ENCODE assay signal across 8 cellular contexts in the genomic region with DNA sequence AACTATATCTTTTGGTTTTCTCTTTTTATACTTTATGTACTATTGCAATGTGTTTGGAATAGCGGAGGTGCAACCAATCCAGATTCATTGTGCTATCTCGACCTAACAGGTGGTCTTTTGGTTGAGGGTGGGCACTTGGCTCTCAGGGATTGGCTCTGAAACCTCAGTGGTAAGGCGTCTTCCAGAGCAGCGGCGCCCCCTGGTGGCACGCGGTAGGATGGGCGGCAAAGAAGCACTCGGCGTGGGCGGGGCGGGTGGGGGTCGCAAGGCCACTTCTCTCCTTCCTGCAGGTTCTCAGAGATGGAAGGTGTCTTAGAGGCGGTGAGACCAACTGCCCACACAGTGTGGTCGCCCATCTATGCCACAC. TPM values are rescaled to one million over a fixed set of nuclear protein-coding genes. Genes with fewer than 3 reads are reported as not detected.
A peak's percentile ranks its signal among the peaks of the same experiment; 100 is the strongest.
DNase-seq lines count a peak whose midpoint lies in the region; ATAC-seq and TF ChIP-seq lines count a peak whose summit lies in the region.

No MANE protein-coding gene starts in this region.

- H3K36me3 Mint-ChIP-seq in CD4-positive, alpha-beta T cell (ENCODE audit: low read depth): no peaks in the 10 kb centered on the region

- peak; percentile 63 to 83 (median 70) for DNase-seq in CD4-positive, alpha-beta T cell
- DNase-seq in SJCRH30: peak; percentile 58 to 72
- DNase-seq in activated naive CD4-positive, alpha-beta T cell treated with Interleukin-2 at 50 U/mL for 16 hours: peak; percentile 75
- DNase-seq in Right ventricle myocardium superior: peak; percentile 85
- peak; percentile 43 for DNase-seq in pons (ENCODE audit: low spot score)
- DNase-seq in upper lobe of left lung: peak; percentile 67 to 96

- no peaks in the 10 kb centered on the region for H3K27me3 ChIP-seq in CD4-positive, alpha-beta T cell (ENCODE audit: control insufficient read depth, insufficient read depth, low read length)
- H3K27me3 ChIP-seq in HUES64 (ENCODE audit: insufficient read depth, low read length) (0 out of 2 replicates have a peak, but pooled peaks cover 4% of the 10 kb centered on the region), SJCRH30 (no peaks in the 10 kb centered on the region), upper lobe of left lung (no peaks in the 10 kb centered on the region)

- no peaks in the 10 kb centered on the region for H3K9me3 ChIP-seq in CD4-positive, alpha-beta T cell (ENCODE audit: control insufficient read depth, low read length)
- no peaks in the 10 kb centered on the region for H3K9me3 ChIP-seq in HUES64 (ENCODE audit: insufficient read depth, low read depth, low read length)
- H3K9me3 ChIP-seq in SJCRH30 (replicated peaks): no peaks in the 10 kb centered on the region
- H3K9me3 ChIP-seq in upper lobe of left lung: no peaks in the 10 kb centered on the region

- H3K4me1 ChIP-seq in HUES64 (ENCODE audit: insufficient read depth, low read length) (0 out of 2 replicates have a peak, but pooled peaks cover 4% of the 10 kb centered on the region), SJCRH30 (peaks cover 3% of the 10 kb centered on the region; the same call in 1 of the 2 replicates), upper lobe of left lung (peaks cover 6 to 8% (median 7%) of the 10 kb centered on the region in 4 donors)

- CTCF ChIA-PET in CD4-positive, alpha-beta T cell (lab: Charles Lee): interaction anchor here (0.6 to 2.9 kb wide), 20 partner anchors 8 to 1493 kb away, joined by 3 to 49 read pairs (median 4); a partner anchor contains a TSS

- H3K27ac ChIP-seq in CD4-positive, alpha-beta T cell (ENCODE audit: low read depth, low read length): no peak overlapping the region
- H3K27ac ChIP-seq in HUES64 (ENCODE audit: low read depth, low read length) (no peak overlapping the region), SJCRH30 (no peak overlapping the region), upper lobe of left lung (peak overlapping the region in 2 of 4 donors; percentile 19 to 45)

- no peaks in the 10 kb centered on the region for H3K27me3 Mint-ChIP-seq in CD4-positive, alpha-beta T cell

- H3K4me3 ChIP-seq in HUES64 (ENCODE audit: low read length) (peak overlapping the region; percentile 41), SJCRH30 (peak overlapping the region; percentile 37), upper lobe of left lung (peak overlapping the region; percentile 32 to 57 (median 42))

- H3K36me3 ChIP-seq in HUES64 (ENCODE audit: insufficient read depth, low read length) (no peaks in the 10 kb centered on the region), SJCRH30 (no peaks in the 10 kb centered on the region), upper lobe of left lung (no peaks in the 10 kb centered on the region)

- POLR2A ChIA-PET in CD4-positive, alpha-beta T cell (lab: Charles Lee): interaction anchor here (0.9 to 2.8 kb wide), 4 partner anchors 54 to 1034 kb away, joined by 3 to 18 read pairs (median 7); a partner anchor contains a TSS

- H3K4me1 Mint-ChIP-seq in CD4-positive, alpha-beta T cell (ENCODE audit: low read depth): peaks cover 17% of the 10 kb centered on the region

- TF ChIP-seq EP300 in upper lobe of left lung (IDR thresholded peaks at IDR 0.05): no peak

- peak; percentile 77 for ATAC-seq in CD4-positive, alpha-beta T cell (ENCODE audit: poor library complexity)
- ATAC-seq in GM19452 (IDR thresholded peaks at IDR 0.05; ENCODE audit: unreplicated experiment) (peak; percentile 41), Right ventricle myocardium superior (ENCODE audit: poor library complexity) (peak; percentile 90), upper lobe of left lung (ENCODE audit: low FRiP score in 2 of 2) (peak; percentile 80 to 94)

- H3K9me3 Mint-ChIP-seq in CD4-positive, alpha-beta T cell: no peaks in the 10 kb centered on the region

- no peak overlapping the region for H3K9ac ChIP-seq in HUES64 (ENCODE audit: low read depth, low read length)

- peak overlapping the region; percentile 92 for H3K4me3 Mint-ChIP-seq in CD4-positive, alpha-beta T cell

- no peak for TF ChIP-seq POLR2A in upper lobe of left lung (IDR thresholded peaks at IDR 0.05)

- TF ChIP-seq CTCF in CD4-positive, alpha-beta T cell (IDR thresholded peaks at IDR 0.05): peak; percentile 68
- TF ChIP-seq CTCF in upper lobe of left lung (IDR thresholded peaks at IDR 0.05): peak; percentile 35 to 94 (median 50)

- intact Hi-C loops in CD4-positive, alpha-beta T cell (cut with DNase I, micrococcal nuclease): loop anchor here (1.0 to 10.0 kb wide), 5 partner anchors 61 to 1495 kb away; a partner anchor contains a TSS
- intact Hi-C loops in Right ventricle myocardium superior (cut with DNase I): loop anchor here (2.0 to 5.0 kb wide), 2 partner anchors 61 to 163 kb away; no protein-coding TSS in a partner anchor

- WGBS in HUES64: 41% methylated on average over 15 of the region's 15 CpGs
- 1 to 2% methylated on average over 6 to 15 of the region's 15 CpGs for WGBS in upper lobe of left lung, 2 donors

- H3K27ac Mint-ChIP-seq in CD4-positive, alpha-beta T cell: peak overlapping the region; percentile 64

RNA-seq across cellular contexts. Expression of a gene that starts 19.2 kb away (rescaled TPM):
- total RNA-seq in CD4-positive, alpha-beta T cell: not detected
- not detected for polyA plus RNA-seq in HUES64 (2013, experiment 1 of 2)
- not detected for polyA plus RNA-seq in HUES64 (2013, experiment 2 of 2)
- total RNA-seq in SJCRH30 (2014; rRNA removed; shearing (Covaris generic)): not detected in 2 replicates
- total RNA-seq in Right ventricle myocardium superior: not detected
- not detected for total RNA-seq in upper lobe of left lung

RNA-seq across cellular contexts. Expression of a gene that starts 53.7 kb away (rescaled TPM):
- total RNA-seq in CD4-positive, alpha-beta T cell: 10 to 100 TPM; 82.9 to 86.2 TPM
- polyA plus RNA-seq in HUES64 (2013, experiment 1 of 2): 25.3 TPM
- polyA plus RNA-seq in HUES64 (2013, experiment 2 of 2): 28.7 TPM
- total RNA-seq in SJCRH30 (2014; rRNA removed; shearing (Covaris generic)): 15.0 and 15.5 TPM in 2 replicates
- total RNA-seq in Right ventricle myocardium superior (28.7 TPM), upper lobe of left lung (10 to 100 TPM; 15.0 to 26.5 (median 21.2) TPM)
